ENCODE assay signal across 1 cellular context in genomic region chr9:114023961-114024360, GRCh38.
TF ChIP-seq lines count a peak whose summit lies in the region.

No MANE protein-coding gene starts in this region.

TF ChIP-seq in SK-N-SH, 30 proteins besides CTCF, POLR2A, EP300 and RAD21 (continued from another document):
- TF ChIP-seq REST (IDR thresholded peaks at IDR 0.05; ENCODE audit: low read depth, low read length) (no peak), TAF1 (IDR thresholded peaks at IDR 0.05; ENCODE audit: borderline replicate concordance, low read depth, low read length) (no peak), ELF1 (IDR thresholded peaks at IDR 0.05) (no peak), SIN3A (IDR thresholded peaks at IDR 0.05; ENCODE audit: borderline replicate concordance, low read depth, low read length) (no peak), MAX (IDR thresholded peaks at IDR 0.05; ENCODE audit: low read depth) (no peak), IRF3 (IDR thresholded peaks at IDR 0.05; ENCODE audit: low read depth, low read length) (no peak)
TF ChIP-seq in SK-N-SH: peak in this region for 0.
